ENCODE assay signal across 1 cellular context in genomic region chr14:105019861-105020814, GRCh38.
A peak's percentile ranks its signal among the peaks of the same experiment; 100 is the strongest.
TF ChIP-seq lines count a peak whose summit lies in the region.

No MANE protein-coding gene starts in this region.

TF ChIP-seq in HEK293, 187 proteins besides CTCF, POLR2A, EP300 and RAD21 (continued from another document and continues in another):
- TF ChIP-seq ZNF837 (tag by site-specific recombination; IDR thresholded peaks at IDR 0.05): no peak
- TF ChIP-seq ZNF791 (tag by site-specific recombination; IDR thresholded peaks at IDR 0.05): no peak
- no peak for TF ChIP-seq SCRT1 (tag by site-specific recombination; IDR thresholded peaks at IDR 0.05; ENCODE audit: borderline replicate concordance)
- TF ChIP-seq ZNF777 (tag by site-specific recombination; IDR thresholded peaks at IDR 0.05; ENCODE audit: borderline replicate concordance): no peak
- TF ChIP-seq ZNF350 (tag by site-specific recombination; IDR thresholded peaks at IDR 0.05): no peak
- no peak for TF ChIP-seq ZNF521 (tag by site-specific recombination; IDR thresholded peaks at IDR 0.05)
- TF ChIP-seq ZNF660 (tag by site-specific recombination; IDR thresholded peaks at IDR 0.05): no peak
- TF ChIP-seq ZNF132 (tag by site-specific recombination; IDR thresholded peaks at IDR 0.05; ENCODE audit: borderline replicate concordance): no peak
- no peak for TF ChIP-seq ZNF202 (tag by site-specific recombination; IDR thresholded peaks at IDR 0.05; ENCODE audit: borderline replicate concordance)
- no peak for TF ChIP-seq ATF2 (tag by site-specific recombination; IDR thresholded peaks at IDR 0.05; ENCODE audit: low read depth)
- no peak for TF ChIP-seq ZXDB (tag by site-specific recombination; IDR thresholded peaks at IDR 0.05)
- TF ChIP-seq ZNF514 (tag by site-specific recombination; IDR thresholded peaks at IDR 0.05): no peak
- TF ChIP-seq ZNF292 (tag by site-specific recombination; IDR thresholded peaks at IDR 0.05; ENCODE audit: borderline replicate concordance, low read depth): no peak
- no peak for TF ChIP-seq MYNN (tag by site-specific recombination; IDR thresholded peaks at IDR 0.05; ENCODE audit: borderline replicate concordance)
- TF ChIP-seq YY2 (tag by site-specific recombination; IDR thresholded peaks at IDR 0.05): no peak
- TF ChIP-seq ZNF776 (tag by site-specific recombination; IDR thresholded peaks at IDR 0.05; ENCODE audit: borderline replicate concordance): no peak
- no peak for TF ChIP-seq INSM2 (tag by site-specific recombination; IDR thresholded peaks at IDR 0.05)
- no peak for TF ChIP-seq ZNF26 (tag by site-specific recombination; IDR thresholded peaks at IDR 0.05)
- TF ChIP-seq PRDM6 (tag by site-specific recombination; IDR thresholded peaks at IDR 0.05): no peak
- TF ChIP-seq REST (tag by site-specific recombination; IDR thresholded peaks at IDR 0.05): no peak; the same call in 1 of the 2 replicates
- no peak for TF ChIP-seq GLIS1 (tag by site-specific recombination; IDR thresholded peaks at IDR 0.05)
- TF ChIP-seq ZNF629 (tag by site-specific recombination; IDR thresholded peaks at IDR 0.05): no peak
- no peak for TF ChIP-seq ZNF561 (tag by site-specific recombination; IDR thresholded peaks at IDR 0.05; ENCODE audit: borderline replicate concordance)
- TF ChIP-seq ZNF112 (tag by site-specific recombination; IDR thresholded peaks at IDR 0.05): no peak
- TF ChIP-seq ZBTB8A (tag by site-specific recombination; IDR thresholded peaks at IDR 0.05): no peak; the same call in 1 of the 2 replicates
- TF ChIP-seq ZSCAN23 (tag by site-specific recombination; IDR thresholded peaks at IDR 0.05): no peak
- no peak for TF ChIP-seq ZNF626 (tag by site-specific recombination; IDR thresholded peaks at IDR 0.05)
- no peak for TF ChIP-seq ZNF707 (tag by site-specific recombination; IDR thresholded peaks at IDR 0.05)
- no peak for TF ChIP-seq ZNF19 (tag by site-specific recombination; IDR thresholded peaks at IDR 0.05; ENCODE audit: low read depth)
- no peak for TF ChIP-seq TSHZ1 (tag by site-specific recombination; IDR thresholded peaks at IDR 0.05; ENCODE audit: borderline replicate concordance)
- TF ChIP-seq IKZF3 (tag by site-specific recombination; IDR thresholded peaks at IDR 0.05): no peak
- TF ChIP-seq MEIS1 (CRISPR knock-in tag; IDR thresholded peaks at IDR 0.05; ENCODE audit: borderline replicate concordance): no peak
- TF ChIP-seq ZNF23 (tag by site-specific recombination; IDR thresholded peaks at IDR 0.05; ENCODE audit: borderline replicate concordance): no peak
- TF ChIP-seq BCL6B (tag by site-specific recombination; IDR thresholded peaks at IDR 0.05): no peak
- no peak for TF ChIP-seq WT1 (tag by site-specific recombination; IDR thresholded peaks at IDR 0.05)
- TF ChIP-seq ZNF433 (tag by site-specific recombination; IDR thresholded peaks at IDR 0.05; ENCODE audit: low read depth): no peak
- no peak for TF ChIP-seq ZNF221 (tag by site-specific recombination; IDR thresholded peaks at IDR 0.05; ENCODE audit: borderline replicate concordance)
- TF ChIP-seq GFI1B (tag by site-specific recombination; IDR thresholded peaks at IDR 0.05): 0 out of 2 replicates have a peak, but pooled peaks have one; percentile 4
- TF ChIP-seq ZNF529 (tag by site-specific recombination; IDR thresholded peaks at IDR 0.05; ENCODE audit: insufficient replicate concordance): no peak
- TF ChIP-seq ZNF248 (tag by site-specific recombination; IDR thresholded peaks at IDR 0.05): no peak
- no peak for TF ChIP-seq PBX3 (CRISPR knock-in tag; IDR thresholded peaks at IDR 0.05)
- TF ChIP-seq KLF17 (tag by site-specific recombination; IDR thresholded peaks at IDR 0.05): no peak
- no peak for TF ChIP-seq HIC1 (tag by site-specific recombination; IDR thresholded peaks at IDR 0.05)
- TF ChIP-seq ZNF530 (tag by site-specific recombination; IDR thresholded peaks at IDR 0.05; ENCODE audit: low read depth): no peak
- TF ChIP-seq SALL2 (tag by site-specific recombination; IDR thresholded peaks at IDR 0.05; ENCODE audit: borderline replicate concordance): no peak
